Comparison of ENCODE assay signal across 25 cellular contexts in genomic region chr5:173777669-173778068, GRCh38.
DNase-seq lines count a peak whose midpoint lies in the region; ATAC-seq, FAIRE-seq and TF ChIP-seq lines count a peak whose summit lies in the region.
"Had no signal": no experiment of that assay in that cellular context is flagged by ENCODE, and none has a peak within 500 bp of the region (broad histone marks: within the 10 kb centered on the region; RNA-seq: fewer than 3 reads in every experiment).

No MANE protein-coding gene starts in this region.

- no peak overlapping the region; the same call in 1 of the 2 replicates for H2BK120ac ChIP-seq in IMR-90 (ENCODE audit: low read depth, low read length)
- no peak overlapping the region for H2BK120ac ChIP-seq in H1 (replicated peaks; ENCODE audit: low read depth, low read length)
- no peak overlapping the region for H2BK120ac ChIP-seq in trophoblast cell (ENCODE audit: insufficient read depth, low read length, poor library complexity)

- BruUV-seq in IMR-90 (replicated peaks; lab: Mats Ljungman, UMichigan): no TSS peak

- no peak for TF ChIP-seq POLR2A in IMR-90 (IDR thresholded peaks at IDR 0.05; ENCODE audit: low read depth, low read length)
- no peak for TF ChIP-seq POLR2A in H1 (IDR thresholded peaks at IDR 0.05; ENCODE audit: control extremely low read depth in 1 of 2, low read depth in 2 of 2, low read length in 2 of 2)
- no peak for TF ChIP-seq POLR2A in suprapubic skin (IDR thresholded peaks at IDR 0.05)
- no peak for TF ChIP-seq POLR2A in GM12892 (IDR thresholded peaks at IDR 0.05; ENCODE audit: low read depth, low read length)

- H3K18ac ChIP-seq in IMR-90 (ENCODE audit: low read depth, low read length) (no peak overlapping the region), H1 (ENCODE audit: extremely low read depth, low read length) (no peak overlapping the region), trophoblast cell (ENCODE audit: low read length) (no peak overlapping the region)

- TF ChIP-seq EP300 in H1 (IDR thresholded peaks at IDR 0.05; ENCODE audit: borderline replicate concordance in 1 of 2, low read depth in 2 of 2, low read length in 2 of 2): no peak
- no peak for TF ChIP-seq EP300 in suprapubic skin (IDR thresholded peaks at IDR 0.05)

- ATAC-seq in IMR-90 (ENCODE audit: low read depth): no peak

- TF ChIP-seq RAD21 in IMR-90 (IDR thresholded peaks at IDR 0.05; ENCODE audit: low read length) (no peak), H1 (IDR thresholded peaks at IDR 0.05 in 1 of 2, conservative IDR thresholded peaks at IDR 0.05 in 1 of 2; ENCODE audit: low read depth in 2 of 2, low read length in 2 of 2) (no peak)

- H4K12ac ChIP-seq in trophoblast cell (ENCODE audit: low read depth, low read length): no peak overlapping the region

- H3K27me3 ChIP-seq in BLaER1 (no peaks in the 10 kb centered on the region), IMR-90 (ENCODE audit: control insufficient read depth, insufficient read depth, low read length) (no peaks in the 10 kb centered on the region), H1 (replicated peaks in 1 of 4; ENCODE audit: control insufficient read depth in 3 of 4, extremely low read depth in 1 of 4, insufficient read depth in 3 of 4, low read length in 3 of 4) (peaks cover 0 to 2% (median 0%) of the 10 kb centered on the region in 4 experiments; a peak in 3 of 7 replicates), trophoblast cell (ENCODE audit: insufficient read depth, low read length) (no peaks in the 10 kb centered on the region), suprapubic skin (no peaks in the 10 kb centered on the region)
- H3K27me3 ChIP-seq: BE2C had no signal

- H4K5ac ChIP-seq in IMR-90 (ENCODE audit: low read depth, low read length): no peak overlapping the region
- no peak overlapping the region for H4K5ac ChIP-seq in H1 (ENCODE audit: insufficient read length, low read depth, low read length)

- intact Hi-C loops in IMR-90 (cut with micrococcal nuclease): loop anchor here (10.0 kb wide), 1 partner anchor 197 kb away; no protein-coding TSS in a partner anchor

- H3K4me3 ChIP-seq in BLaER1: no peak overlapping the region
- H3K4me3 ChIP-seq in IMR-90 (ENCODE audit: insufficient read depth, low read depth, low read length): no peak overlapping the region
- no peak overlapping the region for H3K4me3 ChIP-seq in H1 (ENCODE audit: extremely low read depth in 1 of 4, insufficient read depth in 2 of 4, low read depth in 3 of 4, low read length in 4 of 4)
- H3K4me3 ChIP-seq in trophoblast cell (ENCODE audit: low read depth, low read length): no peak overlapping the region
- no peak overlapping the region for H3K4me3 ChIP-seq in suprapubic skin
- H3K4me3 ChIP-seq: PC-9 had no signal

- CTCF ChIA-PET in IMR-90 (lab: Yijun Ruan, JAX): no interaction called here
- CTCF ChIA-PET in H1 (lab: Charles Lee; ENCODE audit: partially characterized antibody): interaction anchor here (0.8 to 1.4 kb wide), 3 partner anchors 9 to 148 kb away, joined by 3 to 4 read pairs (median 3); no protein-coding TSS in a partner anchor

- H3K23ac ChIP-seq in IMR-90 (ENCODE audit: low read depth, low read length) (no peak overlapping the region), H1 (ENCODE audit: insufficient read length) (no peak overlapping the region), trophoblast cell (ENCODE audit: low read length) (no peak overlapping the region)

- H3K79me1 ChIP-seq in IMR-90 (ENCODE audit: low read depth in 1 of 2, low read length in 2 of 2): 0 out of 4 replicates have a peak, but pooled peaks cover 0 to under 1% of the 10 kb centered on the region in 2 experiments
- H3K79me1 ChIP-seq in H1 (ENCODE audit: low read depth, low read length): no peaks in the 10 kb centered on the region
- H3K79me1 ChIP-seq in trophoblast cell (ENCODE audit: low read length): peaks cover 4% of the 10 kb centered on the region

- H2BK20ac ChIP-seq in IMR-90 (ENCODE audit: low read depth, low read length) (0 out of 2 replicates have a peak overlapping the region, but pooled peaks have one; percentile 43), H1 (ENCODE audit: low read length) (no peak overlapping the region)

- H2BK12ac ChIP-seq in H1 (ENCODE audit: low read depth, low read length) (peak overlapping the region; percentile 60; the same call in 1 of the 2 replicates), trophoblast cell (ENCODE audit: low read length) (no peak overlapping the region)

- no peaks in the 10 kb centered on the region for H3K36me3 ChIP-seq in BLaER1
- H3K36me3 ChIP-seq in IMR-90 (ENCODE audit: control insufficient read depth, insufficient read depth, low read length): no peaks in the 10 kb centered on the region
- no peaks in the 10 kb centered on the region for H3K36me3 ChIP-seq in H1 (ENCODE audit: control insufficient read depth in 2 of 4, insufficient read depth in 4 of 4, low read length in 3 of 4)
- H3K36me3 ChIP-seq in trophoblast cell (ENCODE audit: control insufficient read depth in 1 of 2, insufficient read depth in 2 of 2, low read length in 2 of 2): no peaks in the 10 kb centered on the region
- H3K36me3 ChIP-seq in suprapubic skin: no peaks in the 10 kb centered on the region
- H3K36me3 ChIP-seq: BE2C had no signal

- no peak overlapping the region for H2AK9ac ChIP-seq in IMR-90 (replicated peaks; ENCODE audit: low read depth, low read length, poor library complexity)

- H3K14ac ChIP-seq in IMR-90 (replicated peaks; ENCODE audit: low read depth, low read length) (no peak overlapping the region; the same call in 1 of the 2 replicates), H1 (ENCODE audit: insufficient read length) (no peak overlapping the region), trophoblast cell (ENCODE audit: low read length) (peak overlapping the region; percentile 64)

- H3K9ac ChIP-seq in BLaER1 (no peak overlapping the region), IMR-90 (ENCODE audit: low read depth, low read length) (no peak overlapping the region), H1 (replicated peaks in 1 of 4; ENCODE audit: extremely low read depth in 1 of 4, low read depth in 3 of 4, low read length in 3 of 4) (no peak overlapping the region), trophoblast cell (ENCODE audit: low read length) (no peak overlapping the region)

- DNase-seq in IMR-90: no peak
- no peak for DNase-seq in H1 (ENCODE audit: low read depth in 1 of 2, low spot score in 2 of 2)
- no peak for DNase-seq in trophoblast cell
- DNase-seq in stimulated activated CD4-positive, alpha-beta T cell treated with anti-CD3 and anti-CD28 coated beads, Interleukin-15, amount 100 ng/mL, for 24 hours: no peak
- no peak for DNase-seq in EL
- no peak for DNase-seq in suprapubic skin (ENCODE audit: low spot score in 2 of 2)
- no peak for DNase-seq in GM12892 (ENCODE audit: insufficient read length)
- DNase-seq: BE2C; Caco-2; CD4-positive, alpha-beta memory T cell; DMS 273 treated with DMSO at 0.1 percent for 48 hours; DMS79 treated with DMSO at 0.1 percent for 48 hours; H7; NCI-H1694; NCI-H2081; NCI-H2171 treated with DMSO at 0.1 percent for 48 hours; NCI-H446; NCI-H526; PC-9; RPMI8226; SHP77 had no signal

- FAIRE-seq in H1 (lab: Jason Lieb, UNC) (no peak), GM12892 (lab: Jason Lieb, UNC) (no peak)
- FAIRE-seq: A204.1, GM12891, GM18507 had no signal

- no peak overlapping the region for H3K56ac ChIP-seq in IMR-90 (ENCODE audit: extremely low read depth, insufficient read depth, low read length)
- H3K56ac ChIP-seq in H1 (replicated peaks; ENCODE audit: insufficient read length, low read depth, low read length): no peak overlapping the region

- H3K23me2 ChIP-seq in H1 (ENCODE audit: low read depth, low read length): no peaks in the 10 kb centered on the region

- no peak overlapping the region for H2BK15ac ChIP-seq in IMR-90 (ENCODE audit: low read depth, low read length)
- H2BK15ac ChIP-seq in H1 (ENCODE audit: low read length): no peak overlapping the region

- H3K9me3 ChIP-seq in BLaER1: no peaks in the 10 kb centered on the region
- H3K9me3 ChIP-seq in IMR-90 (ENCODE audit: control insufficient read depth, insufficient read depth, low read length): no peaks in the 10 kb centered on the region
- no peaks in the 10 kb centered on the region for H3K9me3 ChIP-seq in H1 (ENCODE audit: insufficient read depth in 2 of 2, low read depth in 1 of 2, low read length in 1 of 2)
- no peaks in the 10 kb centered on the region for H3K9me3 ChIP-seq in trophoblast cell (ENCODE audit: insufficient read depth, low read depth, low read length)
- H3K9me3 ChIP-seq in suprapubic skin: no peaks in the 10 kb centered on the region
- H3K9me3 ChIP-seq: BE2C, Caco-2 had no signal

- H2AFZ ChIP-seq in IMR-90 (replicated peaks; ENCODE audit: low read length, poor library complexity) (no peak overlapping the region), H1 (ENCODE audit: low read length) (no peak overlapping the region), trophoblast cell (ENCODE audit: insufficient read depth, low read length, poor library complexity) (no peak overlapping the region)

- no peak overlapping the region for H4K91ac ChIP-seq in IMR-90 (ENCODE audit: insufficient read depth, low read depth, low read length)
- no peak overlapping the region for H4K91ac ChIP-seq in H1 (replicated peaks; ENCODE audit: insufficient read length, low read length)
- H4K91ac ChIP-seq in trophoblast cell (ENCODE audit: low read depth, low read length): no peak overlapping the region

- no peak overlapping the region for H3K4ac ChIP-seq in IMR-90 (ENCODE audit: low read depth, low read length)
- no peak overlapping the region for H3K4ac ChIP-seq in H1 (replicated peaks; ENCODE audit: insufficient read length, low read depth, low read length)
- H3K4ac ChIP-seq in trophoblast cell (ENCODE audit: low read depth, low read length): no peak overlapping the region

- WGBS in IMR-90 (ENCODE audit: extremely low coverage in 2 of 2, insufficient read length in 1 of 2), 2 experiments: no CpG with 5 or more reads among the region's 3 CpGs
- WGBS in H1 (ENCODE audit: extremely low coverage in 1 of 2, insufficient coverage in 1 of 2, insufficient read length in 1 of 2, insufficient replicate concordance in 2 of 2, low coverage in 1 of 2, low lambda C conversion rate in 2 of 2, missing lambda C conversion rate in 1 of 2), 2 experiments: 90% methylated on average over 3 of the region's 3 CpGs; no CpG with 5 or more reads in 1 of the 2 experiments
- WGBS in trophoblast cell (ENCODE audit: extremely low coverage, insufficient coverage, insufficient read length): no CpG with 5 or more reads among the region's 3 CpGs
- WGBS in suprapubic skin: 83% methylated on average over 3 of the region's 3 CpGs

- TF ChIP-seq CTCF in IMR-90 (conservative IDR thresholded peaks at IDR 0.05; ENCODE audit: low read depth, low read length) (no peak), H1 (IDR thresholded peaks at IDR 0.05; ENCODE audit: control extremely low read depth in 1 of 3, insufficient read depth in 1 of 3, low read depth in 1 of 3, low read length in 3 of 3) (no peak), suprapubic skin (IDR thresholded peaks at IDR 0.05) (no peak)

- POLR2A ChIA-PET in IMR-90 (lab: Charles Lee; ENCODE audit: unreplicated experiment) (no interaction called here), H1 (lab: Charles Lee; ENCODE audit: partially characterized antibody) (no interaction called here)

- H2BK5ac ChIP-seq in IMR-90 (ENCODE audit: low read depth, low read length, poor library complexity, severe bottlenecking) (no peak overlapping the region), H1 (ENCODE audit: low read depth, low read length) (no peak overlapping the region), trophoblast cell (ENCODE audit: low read depth, low read length, poor library complexity) (no peak overlapping the region)

- H3K4me2 ChIP-seq in BLaER1 (peak overlapping the region; percentile 63), IMR-90 (ENCODE audit: low read depth, low read length) (no peak overlapping the region), H1 (ENCODE audit: insufficient read depth in 1 of 2, low read depth in 2 of 2, low read length in 2 of 2) (no peak overlapping the region), trophoblast cell (ENCODE audit: low read length) (no peak overlapping the region)

- H3K4me1 ChIP-seq in BLaER1 (peaks cover 58% of the 10 kb centered on the region), IMR-90 (ENCODE audit: control insufficient read depth, insufficient read depth, low read length) (peaks cover 10% of the 10 kb centered on the region), H1 (replicated peaks in 1 of 4; ENCODE audit: control insufficient read depth in 3 of 4, insufficient read depth in 4 of 4, low read length in 3 of 4) (peaks cover 0 to 1% (median 0%) of the 10 kb centered on the region in 4 experiments; a peak in 5 of 7 replicates), trophoblast cell (ENCODE audit: control insufficient read depth in 1 of 2, insufficient read depth in 2 of 2, low read length in 2 of 2) (peaks cover 8 to 11% of the 10 kb centered on the region in 2 experiments), suprapubic skin (peaks cover 17% of the 10 kb centered on the region)

- H3K9me1 ChIP-seq in IMR-90 (ENCODE audit: insufficient read depth, low read length): peaks cover 11% of the 10 kb centered on the region

- H2AK5ac ChIP-seq in IMR-90 (ENCODE audit: low read depth, low read length): peak overlapping the region; percentile 23; the same call in 1 of the 2 replicates
- H2AK5ac ChIP-seq in H1 (ENCODE audit: low read depth, low read length): peak overlapping the region; percentile 75; the same call in 1 of the 2 replicates
- no peak overlapping the region for H2AK5ac ChIP-seq in trophoblast cell (ENCODE audit: low read length)

- H3K27ac ChIP-seq in BLaER1: peak overlapping the region; percentile 37; the same call in 1 of the 2 replicates
- no peak overlapping the region for H3K27ac ChIP-seq in IMR-90 (ENCODE audit: insufficient read depth, low read length)
- H3K27ac ChIP-seq in H1 (ENCODE audit: low read depth, low read length): no peak overlapping the region
- no peak overlapping the region for H3K27ac ChIP-seq in trophoblast cell (ENCODE audit: low read depth, low read length)
- H3K27ac ChIP-seq in suprapubic skin: no peak overlapping the region

- no peak overlapping the region for H4K8ac ChIP-seq in IMR-90 (ENCODE audit: low read depth in 2 of 2, low read length in 2 of 2)
- no peak overlapping the region for H4K8ac ChIP-seq in H1 (ENCODE audit: extremely low read depth, insufficient read depth, low read length)
- H4K8ac ChIP-seq in trophoblast cell (ENCODE audit: low read depth, low read length): no peak overlapping the region

- in situ Hi-C loops in IMR-90 (cut with MboI; ENCODE audit: low sequenced_read_pairs): no loop called here

- dilution Hi-C loops in IMR-90 (cut with HindIII; ENCODE audit: low sequenced_read_pairs, unreplicated experiment): no loop called here

- H4K20me1 ChIP-seq in BLaER1: no peaks in the 10 kb centered on the region
- no peaks in the 10 kb centered on the region for H4K20me1 ChIP-seq in IMR-90 (ENCODE audit: insufficient read depth, low read length)
- H4K20me1 ChIP-seq in H1 (replicated peaks in 1 of 2; ENCODE audit: control insufficient read depth in 1 of 2, insufficient read depth in 2 of 2, low read length in 2 of 2): no peaks in the 10 kb centered on the region

- no peaks in the 10 kb centered on the region for H3K79me2 ChIP-seq in H1 (ENCODE audit: control insufficient read depth in 1 of 2, insufficient read depth in 2 of 2, low read length in 2 of 2)
- H3K79me2 ChIP-seq in trophoblast cell (ENCODE audit: control insufficient read depth, insufficient read depth, low read length, poor library complexity): no peaks in the 10 kb centered on the region
